ENCODE assay signal across 1 cellular context in the genomic region with DNA sequence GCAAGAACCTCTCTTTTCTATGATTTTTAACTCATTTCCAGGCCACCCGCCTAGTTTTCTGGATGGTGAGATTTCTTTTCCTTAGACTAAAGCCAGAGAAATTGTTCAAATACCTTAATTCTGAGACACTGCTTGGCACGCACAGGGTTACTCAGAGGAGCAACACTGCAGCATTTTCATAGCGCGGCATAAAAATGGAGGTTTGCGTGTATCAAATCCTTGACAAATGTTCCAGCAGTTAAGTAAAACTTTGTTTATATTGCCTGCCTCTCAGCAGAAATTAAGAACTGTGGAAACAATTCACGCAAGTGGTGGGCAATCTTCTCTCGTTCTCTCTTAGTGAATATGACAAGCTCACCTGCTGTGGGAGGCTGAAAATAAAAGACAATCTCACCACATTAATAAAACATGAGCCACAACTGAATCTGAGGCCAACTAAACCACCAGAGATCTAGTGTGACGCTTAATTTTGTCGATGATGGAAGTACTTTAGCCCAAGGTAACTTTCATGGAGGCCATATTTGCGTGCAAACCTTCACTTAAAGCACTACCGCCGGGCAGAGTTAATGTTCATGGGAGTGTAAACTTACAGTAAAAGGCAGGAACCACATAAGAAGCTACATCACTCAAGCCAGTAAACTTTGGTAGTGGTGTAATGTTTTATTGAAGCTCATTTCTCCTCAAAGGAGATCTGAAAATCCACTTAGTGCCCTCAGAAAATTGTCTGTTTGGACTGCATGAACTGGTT.
TF ChIP-seq lines count a peak whose summit lies in the region.

No MANE protein-coding gene starts in this region.

TF ChIP-seq in SK-N-SH, 30 proteins besides CTCF, POLR2A, EP300 and RAD21 (continued from another document):
- TF ChIP-seq MEF2A (IDR thresholded peaks at IDR 0.05; ENCODE audit: borderline replicate concordance, low read depth) (no peak), FOXM1 (IDR thresholded peaks at IDR 0.05; ENCODE audit: low read depth) (no peak), TAF1 (IDR thresholded peaks at IDR 0.05; ENCODE audit: borderline replicate concordance, low read depth, low read length) (no peak), REST (IDR thresholded peaks at IDR 0.05; ENCODE audit: low read depth, low read length) (no peak), GATA2 (CRISPR knock-in tag; IDR thresholded peaks at IDR 0.05) (no peak)
